Comparison of ENCODE assay signal across 18 cellular contexts in genomic region chr3:109642042-109642441, GRCh38.
DNase-seq lines count a peak whose midpoint lies in the region; ATAC-seq, FAIRE-seq and TF ChIP-seq lines count a peak whose summit lies in the region.
"Had no signal": no experiment of that assay in that cellular context is flagged by ENCODE, and none has a peak within 500 bp of the region (broad histone marks: within the 10 kb centered on the region; RNA-seq: fewer than 3 reads in every experiment).

No MANE protein-coding gene starts in this region.

- H3K4me2 ChIP-seq in astrocyte (ENCODE audit: low read length) = no peak overlapping the region
- H3K4me2 ChIP-seq in OCI-LY7 (ENCODE audit: low read length) = no peak overlapping the region

- H3K27me3 Mint-ChIP-seq in astrocyte (ENCODE audit: low read depth, unreplicated experiment) = no peaks in the 10 kb centered on the region

- H3K4me3 Mint-ChIP-seq in astrocyte (ENCODE audit: unreplicated experiment) = no peak overlapping the region
- H3K4me3 Mint-ChIP-seq: CD14-positive monocyte; CD8-positive, alpha-beta T cell had no signal

- no peaks in the 10 kb centered on the region for H3K9me3 Mint-ChIP-seq in astrocyte (ENCODE audit: unreplicated experiment)

- H3K4me3 ChIP-seq in astrocyte (ENCODE audit: insufficient read depth, low read depth, low read length) (no peak overlapping the region), OCI-LY7 (ENCODE audit: low read depth, low read length, poor library complexity, severe bottlenecking) (no peak overlapping the region)
- H3K4me3 ChIP-seq: GM23248 had no signal

- peak; percentile 45 for FAIRE-seq in H54 (lab: Jason Lieb, UNC)
- no peak for FAIRE-seq in astrocyte (lab: Jason Lieb, UNC)
- FAIRE-seq: A204.1, HepG2, HTR-8/SVneo had no signal

- no peak overlapping the region for H3K9ac ChIP-seq in astrocyte (ENCODE audit: low read length)
- H3K9ac ChIP-seq: GM23248 had no signal

- H3K4me1 Mint-ChIP-seq in astrocyte (ENCODE audit: low read depth, unreplicated experiment) = peaks cover 5% of the 10 kb centered on the region
- H3K4me1 Mint-ChIP-seq: CD14-positive monocyte had no signal

- no peak for ATAC-seq in HG03280 (IDR thresholded peaks at IDR 0.05; ENCODE audit: unreplicated experiment)
- ATAC-seq: CD8-positive, alpha-beta T cell; HepG2 had no signal

- H3K79me2 ChIP-seq in astrocyte (ENCODE audit: insufficient read depth, low read length) (no peaks in the 10 kb centered on the region), OCI-LY7 (ENCODE audit: insufficient read depth, low read depth, low read length) (no peaks in the 10 kb centered on the region)

- TF ChIP-seq CTCF in astrocyte (IDR thresholded peaks at IDR 0.05; ENCODE audit: insufficient read depth, low read depth, low read length) (no peak), OCI-LY7 (conservative IDR thresholded peaks at IDR 0.05; ENCODE audit: low read length) (no peak)

- no peaks in the 10 kb centered on the region for H3K27me3 ChIP-seq in astrocyte (ENCODE audit: insufficient read depth, low read length)

- H3K36me3 Mint-ChIP-seq in astrocyte (ENCODE audit: low read depth, unreplicated experiment) = no peaks in the 10 kb centered on the region
- H3K36me3 Mint-ChIP-seq: CD14-positive monocyte; CD8-positive, alpha-beta T cell had no signal

- H3K27ac Mint-ChIP-seq in astrocyte (ENCODE audit: unreplicated experiment) = no peak overlapping the region
- H3K27ac Mint-ChIP-seq: CD14-positive monocyte; CD8-positive, alpha-beta T cell had no signal

- no TSS peak for BruUV-seq in OCI-LY7 (replicated peaks; lab: Mats Ljungman, UMichigan)

- POLR2A ChIA-PET in OCI-LY7 (lab: Charles Lee) = interaction anchor here (0.6 to 0.8 kb wide), 2 partner anchors 12 to 217 kb away, joined by 3 to 5 read pairs; no protein-coding TSS in a partner anchor

- H4K20me1 ChIP-seq in astrocyte (ENCODE audit: insufficient read depth, low read length) (no peaks in the 10 kb centered on the region), OCI-LY7 (ENCODE audit: insufficient read depth, low read length) (no peaks in the 10 kb centered on the region)

- CTCF ChIA-PET in OCI-LY7 (lab: Charles Lee; ENCODE audit: unreplicated experiment) = no interaction called here

- H2AFZ ChIP-seq in astrocyte (ENCODE audit: low read depth, low read length) = no peak overlapping the region
- no peak overlapping the region for H2AFZ ChIP-seq in OCI-LY7 (ENCODE audit: low read length)
- H2AFZ ChIP-seq: GM23248 had no signal

- H3K9me3 ChIP-seq in astrocyte (ENCODE audit: insufficient read depth, low read depth, low read length) = no peaks in the 10 kb centered on the region
- H3K9me3 ChIP-seq in OCI-LY7 (ENCODE audit: low read length) = no peaks in the 10 kb centered on the region

- H3K27ac ChIP-seq in astrocyte (ENCODE audit: low read depth, low read length) = no peak overlapping the region
- H3K27ac ChIP-seq in OCI-LY7 (ENCODE audit: low read depth, low read length, poor library complexity, severe bottlenecking) = no peak overlapping the region
- H3K27ac ChIP-seq: GM23248 had no signal

- TF ChIP-seq POLR2A in H54 (IDR thresholded peaks at IDR 0.05; ENCODE audit: low read depth, low read length) = no peak

- peak; percentile 66 for DNase-seq in A172 (ENCODE audit: low spot score)
- no peak for DNase-seq in H54 (ENCODE audit: insufficient read length, low spot score)
- DNase-seq in RPMI7951 (ENCODE audit: low read depth) = peak; percentile 44
- DNase-seq in astrocyte (ENCODE audit: low read depth) = peak; percentile 9
- DNase-seq in medulla oblongata (ENCODE audit: extremely low spot score) = no peak
- DNase-seq in stimulated activated CD4-positive, alpha-beta T cell treated with anti-CD3 and anti-CD28 coated beads, Interleukin-2, amount 100 ng/mL, for 48 hours = no peak
- no peak for DNase-seq in OCI-LY7 (ENCODE audit: low spot score)
- DNase-seq: CD8-positive, alpha-beta T cell; COR-L47; DND-41; GF-D8; GM23248; H7 had no signal

- no peaks in the 10 kb centered on the region for H3K9me2 ChIP-seq in OCI-LY7 (ENCODE audit: insufficient read depth, low read length)

- intact Hi-C loops in OCI-LY7 (cut with micrococcal nuclease; ENCODE audit: unreplicated experiment) = no loop called here

- H3K36me3 ChIP-seq in astrocyte (ENCODE audit: insufficient read depth, low read length) (no peaks in the 10 kb centered on the region), OCI-LY7 (ENCODE audit: insufficient read depth, low read length) (no peaks in the 10 kb centered on the region)

- H3K4me1 ChIP-seq in astrocyte (ENCODE audit: insufficient read depth, low read length) (no peaks in the 10 kb centered on the region), OCI-LY7 (ENCODE audit: insufficient read depth, low read length, poor library complexity, severe bottlenecking) (no peaks in the 10 kb centered on the region)

Comparison
In these comparisons a context has a peak if more than half of its experiments do, and no peak if none do; other contexts are left out.
1. DNase-seq: peak in A172 (single experiment), RPMI7951 (single experiment) and astrocyte (single experiment); none in H54 (single experiment), medulla oblongata (single experiment), stimulated activated CD4-positive, alpha-beta T cell treated with anti-CD3 and anti-CD28 coated beads, Interleukin-2, amount 100 ng/mL, for 48 hours (0 of 2) and OCI-LY7 (single experiment).